Comparison of ENCODE assay signal across 25 cellular contexts in the genomic region with DNA sequence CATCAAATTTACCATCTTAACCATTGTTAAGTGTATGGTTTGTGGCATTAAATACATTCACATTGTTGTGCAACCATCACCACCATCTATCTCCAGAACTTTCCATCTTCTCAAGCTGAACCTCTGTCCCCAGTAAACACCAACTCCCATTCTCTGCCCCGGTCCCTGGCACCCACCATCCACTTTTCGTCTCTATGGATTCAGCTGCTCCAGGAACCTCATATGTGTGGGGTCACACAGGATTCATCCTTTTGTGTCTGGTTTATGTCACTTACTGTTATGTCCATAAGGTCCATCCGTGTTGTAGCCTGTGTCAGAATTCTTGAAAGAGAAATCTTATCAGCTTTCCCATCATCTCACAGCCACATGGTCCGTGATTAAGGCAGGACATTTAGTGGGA. TPM values are rescaled to one million over a fixed set of nuclear protein-coding genes. Genes with fewer than 3 reads are reported as not detected.
"Had no signal": no experiment of that assay in that cellular context is flagged by ENCODE, and none has a peak within 500 bp of the region (broad histone marks: within the 10 kb centered on the region; RNA-seq: fewer than 3 reads in every experiment).

No MANE protein-coding gene starts in this region.

- H3K36me3 ChIP-seq: esophagus muscularis mucosa, left ventricle myocardium inferior, pancreas, prostate gland had no signal

- H3K9me3 ChIP-seq: neutrophil, pancreas, prostate gland had no signal

- H3K4me3 ChIP-seq: esophagus muscularis mucosa, left ventricle myocardium inferior, pancreas, prostate gland, tibial nerve had no signal

- H3K4me1 ChIP-seq: foreskin keratinocyte had no signal

- DNase-seq: activated CD4-positive, alpha-beta T cell treated with anti-CD3 and anti-CD28 coated beads, Interleukin-2, amount 10 ng/mL, durations not matched to agents 24 days and 14 days; activated CD4-positive, CD25-positive, alpha-beta regulatory T cell treated with anti-CD3 and anti-CD28 coated beads, Interleukin-2, amount 50 U/mL, for 72 hours; activated CD8-positive, alpha-beta T cell treated with anti-CD3 and anti-CD28 coated beads for 36 hours; activated naive CD8-positive, alpha-beta T cell treated with anti-CD3 and anti-CD28 coated beads, Interleukin-2, amount 50 U/mL, for 24 hours; activated T-cell treated with anti-CD3 and anti-CD28 coated beads, Interleukin-2, amount 50 U/mL, for 1 hour; amygdala; endodermal cell; foreskin keratinocyte; left ventricle myocardium inferior; nephron progenitor cell; pancreas; retina; small intestine; stimulated activated CD4-positive, alpha-beta T cell treated with anti-CD3 and anti-CD28 coated beads, Interleukin-1b, Interleukin-23, amount 100 ng/mL, for 48 hours; stimulated activated naive CD4-positive, alpha-beta T cell; T-cell; T-helper 9 cell had no signal

- ATAC-seq: activated CD8-positive, alpha-beta T cell treated with anti-CD3 and anti-CD28 coated beads for 36 hours; activated naive CD8-positive, alpha-beta T cell treated with anti-CD3 and anti-CD28 coated beads, Interleukin-2, amount 50 U/mL, for 24 hours; foreskin keratinocyte; pancreas; sciatic nerve; T-cell had no signal

- FAIRE-seq: islet of Langerhans, pancreas, small intestine, urothelium cell line had no signal

- H3K27ac ChIP-seq: esophagus muscularis mucosa, foreskin keratinocyte, left ventricle myocardium inferior, neutrophil, pancreas, prostate gland, tibial nerve had no signal

- H3K27me3 ChIP-seq: esophagus muscularis mucosa, foreskin keratinocyte, pancreas, tibial nerve had no signal

RNA-seq across cellular contexts. Expression of a gene that starts 16.3 kb away (rescaled TPM):
- total RNA-seq: endodermal cell, foreskin keratinocyte, lung microvascular endothelial cell, prostate gland had no signal
- polyA plus RNA-seq: foreskin keratinocyte had no signal

RNA-seq across cellular contexts. Expression of a gene that starts 16.4 kb away (rescaled TPM):
- total RNA-seq: foreskin keratinocyte, lung microvascular endothelial cell had no signal
- polyA plus RNA-seq: foreskin keratinocyte had no signal

RNA-seq across cellular contexts. Expression of a gene that starts 47.7 kb away (rescaled TPM):
- total RNA-seq: endodermal cell, left ventricle myocardium inferior had no signal
